ENCODE assay signal across 30 cellular contexts in the genomic region with DNA sequence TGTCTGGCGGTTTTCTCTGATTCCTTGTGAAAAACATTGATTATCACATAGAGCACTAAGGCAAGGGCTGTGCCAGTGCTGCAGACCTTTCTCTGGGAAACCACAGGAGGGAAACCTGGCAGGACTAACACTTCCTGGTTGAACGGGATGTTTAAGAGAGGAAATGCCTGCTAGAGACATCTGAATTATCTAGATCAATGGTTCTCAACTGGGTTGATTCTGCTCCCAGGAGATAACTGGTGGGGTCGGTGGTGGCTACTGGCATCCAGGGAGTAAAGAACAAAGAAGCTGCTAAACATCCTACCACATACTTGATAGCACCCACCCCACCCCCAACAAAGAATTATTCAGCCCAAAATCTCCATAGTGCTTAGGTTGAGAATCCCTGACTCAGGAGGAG.
"Had no signal": no experiment of that assay in that cellular context is flagged by ENCODE, and none has a peak within 500 bp of the region (broad histone marks: within the 10 kb centered on the region; RNA-seq: fewer than 3 reads in every experiment).

No MANE protein-coding gene starts in this region.

- H3K36me3 ChIP-seq: brain microvascular endothelial cell, WERI-Rb-1 had no signal

- DNase-seq: activated CD4-positive, alpha-beta T cell treated with anti-CD3 and anti-CD28 coated beads for 1 hour; activated CD4-positive, alpha-beta T cell treated with anti-CD3 and anti-CD28 coated beads for 48 hours; activated CD4-positive, CD25-positive, alpha-beta regulatory T cell; activated CD8-positive, alpha-beta T cell treated with anti-CD3 and anti-CD28 coated beads for 36 hours; activated effector memory CD4-positive, alpha-beta T cell treated with anti-CD3 and anti-CD28 coated beads, Interleukin-2, amount 50 U/mL, for 16 hours; activated naive CD4-positive, alpha-beta T cell; activated naive CD4-positive, alpha-beta T cell treated with anti-CD3 and anti-CD28 coated beads, Interleukin-2, amount 50 U/mL, for 16 hours; activated naive CD8-positive, alpha-beta T cell treated with anti-CD3 and anti-CD28 coated beads for 36 hours; activated T-cell treated with anti-CD3 and anti-CD28 coated beads, Interleukin-2, amount 50 U/mL, for 1 hour; activated T-cell treated with anti-CD3 and anti-CD28 coated beads, Interleukin-2, amount 50 U/mL, for 72 hours; amniotic stem cell; aorta; brain microvascular endothelial cell; central memory CD4-positive, alpha-beta T cell; NCI-H1105; NCI-H1417 treated with DMSO at 0.1 percent for 48 hours; NCI-H1694; NCI-H1930; NCI-H2171; NCI-H510A; NCI-H526; NCI-H748 treated with DMSO at 0.1 percent for 48 hours; NK-92 treated with Interleukin-12 subunit alpha and Interleukin-12 subunit beta, amount 100 ng/mL, for 24 hours; Right ventricle myocardium superior; SW 1271; T-helper 1 cell; T-helper 2 cell; T1000; WERI-Rb-1 had no signal

- H3K9me3 Mint-ChIP-seq: activated CD8-positive, alpha-beta T cell treated with anti-CD3 and anti-CD28 coated beads for 36 hours; activated naive CD8-positive, alpha-beta T cell treated with anti-CD3 and anti-CD28 coated beads for 36 hours had no signal

- H3K36me3 Mint-ChIP-seq: activated naive CD8-positive, alpha-beta T cell treated with anti-CD3 and anti-CD28 coated beads for 36 hours had no signal

- H3K27ac ChIP-seq: brain microvascular endothelial cell, WERI-Rb-1 had no signal

- H3K27me3 ChIP-seq: brain microvascular endothelial cell had no signal

- ATAC-seq: activated CD8-positive, alpha-beta T cell treated with anti-CD3 and anti-CD28 coated beads for 36 hours; activated T-cell treated with anti-CD3 and anti-CD28 coated beads, Interleukin-2, amount 50 U/mL, for 72 hours; activated T-helper 17 cell treated with anti-CD3 and anti-CD28 coated beads, Interleukin-2, amount 50 U/mL, for 72 hours had no signal

- H3K4me1 Mint-ChIP-seq: activated naive CD8-positive, alpha-beta T cell treated with anti-CD3 and anti-CD28 coated beads for 36 hours; activated T-helper 17 cell treated with anti-CD3 and anti-CD28 coated beads, Interleukin-2, amount 50 U/mL, for 72 hours had no signal

- H3K4me3 Mint-ChIP-seq: activated CD8-positive, alpha-beta T cell treated with anti-CD3 and anti-CD28 coated beads for 36 hours; activated naive CD8-positive, alpha-beta T cell treated with anti-CD3 and anti-CD28 coated beads for 36 hours; activated T-cell treated with anti-CD3 and anti-CD28 coated beads, Interleukin-2, amount 50 U/mL, for 72 hours; activated T-helper 17 cell treated with anti-CD3 and anti-CD28 coated beads, Interleukin-2, amount 50 U/mL, for 72 hours had no signal

- H3K27ac Mint-ChIP-seq: activated CD8-positive, alpha-beta T cell treated with anti-CD3 and anti-CD28 coated beads for 36 hours; activated naive CD8-positive, alpha-beta T cell treated with anti-CD3 and anti-CD28 coated beads for 36 hours; activated T-cell treated with anti-CD3 and anti-CD28 coated beads, Interleukin-2, amount 50 U/mL, for 72 hours; activated T-helper 17 cell treated with anti-CD3 and anti-CD28 coated beads, Interleukin-2, amount 50 U/mL, for 72 hours had no signal
